ENCODE assay signal across 23 cellular contexts in genomic region chrX:791479-792034, GRCh38.
DNase-seq lines count a peak whose midpoint lies in the region; ATAC-seq and TF ChIP-seq lines count a peak whose summit lies in the region.
"Had no signal": no experiment of that assay in that cellular context is flagged by ENCODE, and none has a peak within 500 bp of the region (broad histone marks: within the 10 kb centered on the region; RNA-seq: fewer than 3 reads in every experiment).

No MANE protein-coding gene starts in this region.

- H3K27me3 ChIP-seq in H7 (ENCODE audit: control insufficient read depth, insufficient read depth, low read length) (no peaks in the 10 kb centered on the region), iPS DF 6.9 (ENCODE audit: control insufficient read depth, insufficient read depth, low read length) (no peaks in the 10 kb centered on the region), neuronal stem cell (ENCODE audit: control insufficient read depth in 3 of 3, insufficient read depth in 3 of 3, low read depth in 1 of 3, low read length in 3 of 3) (peaks cover 0 to 27% (median 6%) of the 10 kb centered on the region in 3 experiments)

- H3K27ac ChIP-seq in iPS DF 6.9 (ENCODE audit: low read length), result no peak overlapping the region
- no peak overlapping the region for H3K27ac ChIP-seq in neuronal stem cell (replicated peaks; ENCODE audit: low read length)
- H3K27ac ChIP-seq: BLaER1 treated with 17β-estradiol and CSF1 and Interleukin-3, amounts not matched to agents 10 nM and 100 nM; KMS-11; PC-9; RWPE1 had no signal

- no CpG with 5 or more reads among the region's 14 CpGs for WGBS in iPS DF 6.9 (ENCODE audit: insufficient coverage, insufficient read length)
- WGBS in neuronal stem cell (ENCODE audit: extremely low coverage in 2 of 2, insufficient read length in 2 of 2, insufficient replicate concordance in 1 of 2), 2 donors, result no CpG with 5 or more reads among the region's 14 CpGs

- peaks cover 3% of the 10 kb centered on the region for H3K27me3 Mint-ChIP-seq in WTC11 (ENCODE audit: low read depth)

- TF ChIP-seq CTCF in WTC11 (IDR thresholded peaks at IDR 0.05), result no peak

- H3K23ac ChIP-seq in neuronal stem cell (ENCODE audit: low read depth, low read length, poor library complexity), result no peak overlapping the region

- DNase-seq in H7, result peak; percentile 72
- peak; percentile 49 for DNase-seq in WTC11 (ENCODE audit: low spot score)
- DNase-seq in iPS DF 6.9 (ENCODE audit: low read depth, low spot score), result peak; percentile 39
- DNase-seq in neuronal stem cell (ENCODE audit: low spot score), result no peak
- no peak for DNase-seq in hepatic stellate cell (ENCODE audit: low spot score)
- DNase-seq in NCI-H2227 treated with DMSO at 0.1 percent for 48 hours (lab: John Stamatoyannopoulos, UW), result no peak
- no peak for DNase-seq in NCI-H2171 (lab: John Stamatoyannopoulos, UW)
- DNase-seq: CD8-positive, alpha-beta T cell; DMS53; EL; NCI-H1417; NCI-H187; NCI-H2107; NCI-H345; NCI-H526; PC-9; SIG-M5 had no signal

- H2BK5ac ChIP-seq in neuronal stem cell (ENCODE audit: low read length), result no peak overlapping the region

- peak; percentile 78 for ATAC-seq in WTC11
- ATAC-seq in HG02840 (IDR thresholded peaks at IDR 0.05; ENCODE audit: low FRiP score, unreplicated experiment), result no peak
- ATAC-seq: CD8-positive, alpha-beta T cell; HCT116; SK-N-SH treated with all-trans-retinoic acid at 6 μM for 48 hours had no signal

- POLR2A ChIA-PET in WTC11 (lab: Charles Lee), result no interaction called here

- H3K14ac ChIP-seq in neuronal stem cell (ENCODE audit: low read length), result no peak overlapping the region

- no peak overlapping the region for H2BK15ac ChIP-seq in neuronal stem cell (ENCODE audit: low read length)

- no peak overlapping the region for H2BK120ac ChIP-seq in neuronal stem cell (ENCODE audit: low read depth, low read length)

- CTCF ChIA-PET in WTC11 (lab: Charles Lee), result no interaction called here

- H3K9ac ChIP-seq in neuronal stem cell (ENCODE audit: low read depth, low read length, poor library complexity), result no peak overlapping the region
- H3K9ac ChIP-seq: BLaER1 treated with 17β-estradiol and CSF1 and Interleukin-3, amounts not matched to agents 10 nM and 100 nM; KMS-11 had no signal

- H3K36me3 ChIP-seq in H7 (replicated peaks; ENCODE audit: control insufficient read depth, insufficient read depth, low read length), result no peaks in the 10 kb centered on the region
- no peaks in the 10 kb centered on the region for H3K36me3 ChIP-seq in iPS DF 6.9 (ENCODE audit: control insufficient read depth, insufficient read depth, low read length)
- no peaks in the 10 kb centered on the region for H3K36me3 ChIP-seq in neuronal stem cell (replicated peaks in 1 of 2; ENCODE audit: control insufficient read depth in 2 of 2, insufficient read depth in 2 of 2, low read length in 2 of 2)
- H3K36me3 ChIP-seq: BLaER1 treated with 17β-estradiol and CSF1 and Interleukin-3, amounts not matched to agents 10 nM and 100 nM had no signal

- H3K4me2 ChIP-seq in neuronal stem cell (ENCODE audit: insufficient read depth, low read length, poor library complexity, severe bottlenecking), result peak overlapping the region; percentile 38
- H3K4me2 ChIP-seq: BLaER1 treated with 17β-estradiol and CSF1 and Interleukin-3, amounts not matched to agents 10 nM and 100 nM; KMS-11; PC-9 had no signal

- H3K9me3 ChIP-seq in iPS DF 6.9 (ENCODE audit: control insufficient read depth, insufficient read depth, low read length) (no peaks in the 10 kb centered on the region), neuronal stem cell (replicated peaks in 1 of 2; ENCODE audit: control insufficient read depth in 2 of 2, insufficient read depth in 1 of 2, low read depth in 1 of 2, low read length in 2 of 2) (no peaks in the 10 kb centered on the region)
- H3K9me3 ChIP-seq: BLaER1 treated with 17β-estradiol and CSF1 and Interleukin-3, amounts not matched to agents 10 nM and 100 nM had no signal

- H2BK12ac ChIP-seq in neuronal stem cell (ENCODE audit: low read length), result no peak overlapping the region

- no peak overlapping the region for H3K18ac ChIP-seq in neuronal stem cell (ENCODE audit: low read length)

- H3K9me3 Mint-ChIP-seq in WTC11, result no peaks in the 10 kb centered on the region
- H3K9me3 Mint-ChIP-seq: CD8-positive, alpha-beta T cell had no signal

- peaks cover 45% of the 10 kb centered on the region for H3K4me1 Mint-ChIP-seq in WTC11

- H3K4me3 ChIP-seq in H7 (ENCODE audit: insufficient read depth, low read depth, low read length) (no peak overlapping the region), iPS DF 6.9 (ENCODE audit: low read length) (no peak overlapping the region), neuronal stem cell (ENCODE audit: low read length in 2 of 2) (no peak overlapping the region)
- H3K4me3 ChIP-seq: BLaER1 treated with 17β-estradiol and CSF1 and Interleukin-3, amounts not matched to agents 10 nM and 100 nM; PC-9 had no signal

- H3K4me1 ChIP-seq in iPS DF 6.9 (ENCODE audit: control insufficient read depth, insufficient read depth, low read length), result peaks cover 2% of the 10 kb centered on the region
- H3K4me1 ChIP-seq in neuronal stem cell (ENCODE audit: control insufficient read depth in 2 of 2, insufficient read depth in 1 of 2, low read depth in 1 of 2, low read length in 2 of 2), result peaks cover 0 to 11% of the 10 kb centered on the region in 2 donors

- peak overlapping the region; percentile 96 for H3K27ac Mint-ChIP-seq in WTC11
- H3K27ac Mint-ChIP-seq: CD8-positive, alpha-beta T cell had no signal

- no peak overlapping the region for H2AFZ ChIP-seq in neuronal stem cell (ENCODE audit: low read length)
- H2AFZ ChIP-seq: PC-9 had no signal

- no peak overlapping the region for H4K91ac ChIP-seq in neuronal stem cell (ENCODE audit: low read depth, low read length, poor library complexity)

- H3K4me3 Mint-ChIP-seq in WTC11, result peak overlapping the region; percentile 50
- H3K4me3 Mint-ChIP-seq: CD8-positive, alpha-beta T cell had no signal

- H3K4ac ChIP-seq in neuronal stem cell (ENCODE audit: low read length), result no peak overlapping the region

- H3K36me3 Mint-ChIP-seq in WTC11, result no peaks in the 10 kb centered on the region
- H3K36me3 Mint-ChIP-seq: CD8-positive, alpha-beta T cell had no signal

- H2AK5ac ChIP-seq in neuronal stem cell (ENCODE audit: low read depth, low read length), result no peak overlapping the region

- no peaks in the 10 kb centered on the region for H3K79me1 ChIP-seq in neuronal stem cell (ENCODE audit: low read depth, low read length)

- no peak overlapping the region for H4K8ac ChIP-seq in neuronal stem cell (ENCODE audit: low read depth, low read length)

TF ChIP-seq in WTC11, 78 proteins besides CTCF, POLR2A, EP300 and RAD21:
- TF ChIP-seq ZNF423 (CRISPR knock-in tag; IDR thresholded peaks at IDR 0.05) (peak; percentile 71), MYBL2 (CRISPR knock-in tag; IDR thresholded peaks at IDR 0.05) (no peak; the same call in 1 of the 2 replicates), ATF1 (CRISPR knock-in tag; IDR thresholded peaks at IDR 0.05) (no peak)
- TF ChIP-seq, protein P1, sequence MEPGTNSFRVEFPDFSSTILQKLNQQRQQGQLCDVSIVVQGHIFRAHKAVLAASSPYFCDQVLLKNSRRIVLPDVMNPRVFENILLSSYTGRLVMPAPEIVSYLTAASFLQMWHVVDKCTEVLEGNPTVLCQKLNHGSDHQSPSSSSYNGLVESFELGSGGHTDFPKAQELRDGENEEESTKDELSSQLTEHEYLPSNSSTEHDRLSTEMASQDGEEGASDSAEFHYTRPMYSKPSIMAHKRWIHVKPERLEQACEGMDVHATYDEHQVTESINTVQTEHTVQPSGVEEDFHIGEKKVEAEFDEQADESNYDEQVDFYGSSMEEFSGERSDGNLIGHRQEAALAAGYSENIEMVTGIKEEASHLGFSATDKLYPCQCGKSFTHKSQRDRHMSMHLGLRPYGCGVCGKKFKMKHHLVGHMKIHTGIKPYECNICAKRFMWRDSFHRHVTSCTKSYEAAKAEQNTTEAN (CRISPR knock-in tag; IDR thresholded peaks at IDR 0.05), result 0 out of 2 replicates have a peak, but pooled peaks have one; percentile 59
- TF ChIP-seq, protein P2, sequence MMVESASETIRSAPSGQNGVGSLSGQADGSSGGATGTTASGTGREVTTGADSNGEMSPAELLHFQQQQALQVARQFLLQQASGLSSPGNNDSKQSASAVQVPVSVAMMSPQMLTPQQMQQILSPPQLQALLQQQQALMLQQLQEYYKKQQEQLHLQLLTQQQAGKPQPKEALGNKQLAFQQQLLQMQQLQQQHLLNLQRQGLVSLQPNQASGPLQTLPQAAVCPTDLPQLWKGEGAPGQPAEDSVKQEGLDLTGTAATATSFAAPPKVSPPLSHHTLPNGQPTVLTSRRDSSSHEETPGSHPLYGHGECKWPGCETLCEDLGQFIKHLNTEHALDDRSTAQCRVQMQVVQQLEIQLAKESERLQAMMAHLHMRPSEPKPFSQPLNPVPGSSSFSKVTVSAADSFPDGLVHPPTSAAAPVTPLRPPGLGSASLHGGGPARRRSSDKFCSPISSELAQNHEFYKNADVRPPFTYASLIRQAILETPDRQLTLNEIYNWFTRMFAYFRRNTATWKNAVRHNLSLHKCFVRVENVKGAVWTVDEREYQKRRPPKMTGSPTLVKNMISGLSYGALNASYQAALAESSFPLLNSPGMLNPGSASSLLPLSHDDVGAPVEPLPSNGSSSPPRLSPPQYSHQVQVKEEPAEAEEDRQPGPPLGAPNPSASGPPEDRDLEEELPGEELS (CRISPR knock-in tag; IDR thresholded peaks at IDR 0.05), result peak; percentile 28; the same call in 1 of the 2 replicates

Comparison
In these comparisons a context has a peak if more than half of its experiments do, and no peak if none do; other contexts are left out.
1. DNase-seq: peak in H7 (single experiment), WTC11 (single experiment) and iPS DF 6.9 (single experiment); none in neuronal stem cell (single experiment), hepatic stellate cell (single experiment), NCI-H2227 treated with DMSO at 0.1 percent for 48 hours (single experiment) and NCI-H2171 (single experiment).